ENCODE assay signal across 8 cellular contexts in the genomic region with DNA sequence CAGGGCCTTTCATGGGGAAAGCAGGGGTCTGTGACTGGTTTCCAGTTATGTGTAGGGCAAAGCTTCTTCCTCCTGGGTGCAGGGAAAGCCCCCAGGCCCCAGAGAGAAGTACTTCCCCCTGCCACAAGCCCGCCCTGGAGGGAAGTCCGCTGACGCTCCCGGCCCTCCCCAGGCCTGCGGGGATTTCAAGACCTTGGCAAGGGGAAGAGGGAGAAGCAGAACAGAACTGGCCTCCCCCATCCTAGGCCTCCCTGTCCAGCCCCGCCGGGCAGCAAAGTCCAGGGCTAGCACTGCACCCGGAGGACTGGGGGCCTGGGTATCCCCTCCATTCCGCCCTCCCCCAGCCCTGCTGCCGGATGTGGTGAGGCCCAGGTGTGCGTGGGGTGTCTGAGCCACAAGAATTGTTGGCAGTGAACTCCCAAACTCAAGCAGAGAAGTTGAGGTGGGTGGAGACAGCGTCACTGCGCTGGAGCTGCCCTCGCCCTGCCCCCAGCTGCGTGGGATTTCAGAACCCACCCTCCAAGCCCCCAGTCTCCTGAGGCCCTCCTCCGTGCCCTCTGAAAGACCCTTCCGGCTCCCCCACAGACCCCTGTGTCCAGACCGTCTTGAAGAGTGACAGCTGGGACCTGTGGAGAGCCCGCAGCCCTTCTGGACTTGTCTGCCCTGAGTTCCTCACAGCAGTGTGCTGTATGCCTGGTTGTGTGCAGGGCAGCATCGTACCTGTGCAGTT. TPM values are rescaled to one million over a fixed set of nuclear protein-coding genes. Genes with fewer than 3 reads are reported as not detected.
DNase-seq lines count a peak whose midpoint lies in the region; ATAC-seq and TF ChIP-seq lines count a peak whose summit lies in the region.

No MANE protein-coding gene starts in this region.

- peaks cover 13% of the 10 kb centered on the region for H3K36me3 Mint-ChIP-seq in activated CD4-positive, alpha-beta memory T cell treated with anti-CD3 and anti-CD28 coated beads, Interleukin-2, amount 10 ng/mL, durations not matched to agents 7 days and 5 days (ENCODE audit: low read depth)

- peak in 1 of 2 donors; percentile 23 for TF ChIP-seq POLR2A in gastrocnemius medialis (IDR thresholded peaks at IDR 0.05)

- intact Hi-C loops in gastrocnemius medialis (cut with DNase I; ENCODE audit: low total_unique reads): no loop called here

- in situ Hi-C loops in gastrocnemius medialis (cut with MboI; ENCODE audit: low sequenced_read_pairs in 4 of 4): loop anchor here in 2 of 4 donors (25.0 kb wide), 2 partner anchors 116 to 366 kb away; a partner anchor contains a TSS

- CTCF ChIA-PET in activated CD4-positive, alpha-beta memory T cell treated with anti-CD3 and anti-CD28 coated beads, Interleukin-2, amount 10 ng/mL, durations not matched to agents 7 days and 5 days (lab: Charles Lee): interaction anchor here (13.4 kb wide), 1 partner anchor 29 kb away, joined by 323 read pairs; no protein-coding TSS in a partner anchor

- H3K4me3 Mint-ChIP-seq in activated CD4-positive, alpha-beta memory T cell treated with anti-CD3 and anti-CD28 coated beads, Interleukin-2, amount 10 ng/mL, durations not matched to agents 7 days and 5 days: peak overlapping the region; percentile 73

- peak overlapping the region; percentile 83 for H3K4me3 ChIP-seq in Jurkat, Clone E6-1 (ENCODE audit: low read length)
- H3K4me3 ChIP-seq in gastrocnemius medialis: no peak overlapping the region

- H3K27me3 ChIP-seq in gastrocnemius medialis: no peaks in the 10 kb centered on the region

- no peaks in the 10 kb centered on the region for H3K9me3 ChIP-seq in gastrocnemius medialis

- H3K4me1 ChIP-seq in gastrocnemius medialis: peaks cover 0 to 7% of the 10 kb centered on the region in 2 donors

- H3K27ac Mint-ChIP-seq in activated CD4-positive, alpha-beta memory T cell treated with anti-CD3 and anti-CD28 coated beads, Interleukin-2, amount 10 ng/mL, durations not matched to agents 7 days and 5 days: peak overlapping the region; percentile 95

- POLR2A ChIA-PET in activated CD4-positive, alpha-beta memory T cell treated with anti-CD3 and anti-CD28 coated beads, Interleukin-2, amount 10 ng/mL, durations not matched to agents 7 days and 5 days (lab: Charles Lee): interaction anchor here (0.6 to 7.5 kb wide), 10 partner anchors 9 to 809 kb away, joined by 3 to 91 read pairs (median 6); a partner anchor contains a TSS

- H3K4me1 Mint-ChIP-seq in activated CD4-positive, alpha-beta memory T cell treated with anti-CD3 and anti-CD28 coated beads, Interleukin-2, amount 10 ng/mL, durations not matched to agents 7 days and 5 days: peaks cover 76% of the 10 kb centered on the region

- H3K27me3 Mint-ChIP-seq in activated CD4-positive, alpha-beta memory T cell treated with anti-CD3 and anti-CD28 coated beads, Interleukin-2, amount 10 ng/mL, durations not matched to agents 7 days and 5 days: no peaks in the 10 kb centered on the region

- ATAC-seq in GM19463 (IDR thresholded peaks at IDR 0.05; ENCODE audit: unreplicated experiment) (peak; percentile 28), esophagus mucosa (peak; percentile 3), gastrocnemius medialis (no peak)

- no peaks in the 10 kb centered on the region for H3K9me3 Mint-ChIP-seq in activated CD4-positive, alpha-beta memory T cell treated with anti-CD3 and anti-CD28 coated beads, Interleukin-2, amount 10 ng/mL, durations not matched to agents 7 days and 5 days

- DNase-seq in Jurkat, Clone E6-1 (ENCODE audit: low read depth, low spot score): peak; percentile 92
- peak; percentile 87 for DNase-seq in activated CD4-positive, alpha-beta memory T cell treated with anti-CD3 and anti-CD28 coated beads, Interleukin-2, amount 10 ng/mL, durations not matched to agents 7 days and 5 days
- DNase-seq in gastrocnemius medialis (peak in 1 of 2 donors; percentile 36), NCI-H69 (lab: John Stamatoyannopoulos, UW) (no peak), dermis blood vessel endothelial cell (no peak)

- H3K27ac ChIP-seq in C4-2B (peak overlapping the region; percentile 96), gastrocnemius medialis (peak overlapping the region; percentile 67 to 77 (median 70))

- TF ChIP-seq CTCF in C4-2B (conservative IDR thresholded peaks at IDR 0.05) (no peak), gastrocnemius medialis (IDR thresholded peaks at IDR 0.05 in 4 of 5, conservative IDR thresholded peaks at IDR 0.05 in 1 of 5) (no peak)

- H3K36me3 ChIP-seq in gastrocnemius medialis: no peaks in the 10 kb centered on the region

RNA-seq across cellular contexts. Expression of a gene that starts 1.1 kb away (rescaled TPM):
- polyA plus RNA-seq in Jurkat, Clone E6-1 (2012; ENCODE audit: insufficient read depth, insufficient read length): 31.3 TPM
- total RNA-seq in activated CD4-positive, alpha-beta memory T cell treated with anti-CD3 and anti-CD28 coated beads, Interleukin-2, amount 10 ng/mL, durations not matched to agents 7 days and 5 days: 10 to 100 TPM; 40.8 to 42.5 TPM
- 1.8 TPM for total RNA-seq in esophagus mucosa
- total RNA-seq in gastrocnemius medialis: 1 to 10 TPM; 1.6 to 4.0 (median 2.9) TPM
- 0.34 and 0.98 TPM in 2 replicates for total RNA-seq in dermis blood vessel endothelial cell

RNA-seq across cellular contexts. Expression of a gene that starts 8.0 kb away (rescaled TPM):
- polyA plus RNA-seq in Jurkat, Clone E6-1 (2012; ENCODE audit: insufficient read depth, insufficient read length): not detected
- total RNA-seq in activated CD4-positive, alpha-beta memory T cell treated with anti-CD3 and anti-CD28 coated beads, Interleukin-2, amount 10 ng/mL, durations not matched to agents 7 days and 5 days: under 1 TPM; 0.25 to 0.53 TPM
- 0.28 TPM for total RNA-seq in esophagus mucosa
- total RNA-seq in gastrocnemius medialis: not detected
- not detected in 2 replicates for total RNA-seq in dermis blood vessel endothelial cell

RNA-seq across cellular contexts. Expression of a gene that starts 29.9 kb away (rescaled TPM):
- polyA plus RNA-seq in Jurkat, Clone E6-1 (2012; ENCODE audit: insufficient read depth, insufficient read length): not detected
- under 1 TPM in 1 of 2 experiments, not detected in 1; 0.05 TPM for total RNA-seq in activated CD4-positive, alpha-beta memory T cell treated with anti-CD3 and anti-CD28 coated beads, Interleukin-2, amount 10 ng/mL, durations not matched to agents 7 days and 5 days
- total RNA-seq in esophagus mucosa: not detected
- total RNA-seq in gastrocnemius medialis: 1 to 10 TPM; 2.4 to 5.6 (median 3.6) TPM
- 0.05 and 0.17 TPM in 2 replicates for total RNA-seq in dermis blood vessel endothelial cell

Comparison
In these comparisons a context has a peak if more than half of its experiments do, and no peak if none do; other contexts are left out.
1. ATAC-seq: peak in GM19463 (single experiment) and esophagus mucosa (single experiment); none in gastrocnemius medialis (0 of 2).
2. DNase-seq: peak in Jurkat, Clone E6-1 (single experiment) and activated CD4-positive, alpha-beta memory T cell treated with anti-CD3 and anti-CD28 coated beads, Interleukin-2, amount 10 ng/mL, durations not matched to agents 7 days and 5 days (single experiment); none in NCI-H69 (single experiment) and dermis blood vessel endothelial cell (single experiment).
3. RNA of a gene that starts 1.1 kb away (total RNA-seq): 40.8 to 42.5 TPM in activated CD4-positive, alpha-beta memory T cell treated with anti-CD3 and anti-CD28 coated beads, Interleukin-2, amount 10 ng/mL, durations not matched to agents 7 days and 5 days; 1.6 to 4.0 TPM in gastrocnemius medialis, 1.8 TPM in esophagus mucosa (single experiment) and 0.34 to 0.98 TPM in dermis blood vessel endothelial cell; every median in the first group is over 4 times any median in the second.